ENCODE assay signal across 1 cellular context in the genomic region with DNA sequence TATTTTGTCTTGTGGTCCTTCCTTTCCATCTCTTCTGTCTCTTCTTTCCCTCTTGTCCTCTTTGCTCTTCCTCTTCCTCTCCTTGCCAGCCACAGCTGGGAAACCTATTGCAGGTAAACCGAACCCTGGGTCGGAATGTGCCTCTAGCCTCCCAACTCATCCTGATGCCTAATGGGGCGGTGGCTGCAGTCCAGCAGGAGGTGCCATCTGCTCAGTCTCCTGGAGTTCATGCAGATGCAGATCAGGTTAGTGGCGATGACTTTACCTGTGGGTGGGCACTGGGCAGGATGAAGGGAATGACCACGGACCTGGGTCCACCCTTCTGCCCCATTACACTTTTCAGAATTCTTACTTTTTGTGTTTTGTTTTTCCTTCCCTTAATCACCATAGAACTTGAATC.
TF ChIP-seq lines count a peak whose summit lies in the region.

No MANE protein-coding gene starts in this region.

TF ChIP-seq in HCT116, 20 proteins besides CTCF, POLR2A, EP300 and RAD21:
- TF ChIP-seq EGR1 (IDR thresholded peaks at IDR 0.05; ENCODE audit: low read depth) (no peak), EZH2 (IDR thresholded peaks at IDR 0.05) (no peak), EZH2phosphoT487 (IDR thresholded peaks at IDR 0.05; ENCODE audit: borderline replicate concordance) (no peak), JUND (IDR thresholded peaks at IDR 0.05) (no peak), CEBPB (IDR thresholded peaks at IDR 0.05; ENCODE audit: low read depth) (no peak), YY1 (IDR thresholded peaks at IDR 0.05; ENCODE audit: extremely low read depth, insufficient replicate concordance, low read depth, low read length) (no peak), ZFX (IDR thresholded peaks at IDR 0.05) (no peak), TCF7L2 (IDR thresholded peaks at IDR 0.05; ENCODE audit: borderline replicate concordance, extremely low read depth, insufficient read depth, insufficient read length) (no peak), SRF (IDR thresholded peaks at IDR 0.05; ENCODE audit: low read depth) (no peak), FOSL1 (IDR thresholded peaks at IDR 0.05; ENCODE audit: low read depth) (no peak), POLR2AphosphoS5 (IDR thresholded peaks at IDR 0.05; ENCODE audit: low read depth, low read length) (no peak), SIN3A (IDR thresholded peaks at IDR 0.05; ENCODE audit: low read depth) (no peak), ELF1 (IDR thresholded peaks at IDR 0.05; ENCODE audit: borderline replicate concordance, low read depth) (no peak), ZNF274 (IDR thresholded peaks at IDR 0.05; ENCODE audit: low read depth, low read length) (no peak), CBX3 (IDR thresholded peaks at IDR 0.05; ENCODE audit: low read depth) (no peak)
- TF ChIP-seq, protein P1, sequence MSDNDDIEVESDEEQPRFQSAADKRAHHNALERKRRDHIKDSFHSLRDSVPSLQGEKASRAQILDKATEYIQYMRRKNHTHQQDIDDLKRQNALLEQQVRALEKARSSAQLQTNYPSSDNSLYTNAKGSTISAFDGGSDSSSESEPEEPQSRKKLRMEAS (IDR thresholded peaks at IDR 0.05), result no peak
- TF ChIP-seq, protein P2, sequence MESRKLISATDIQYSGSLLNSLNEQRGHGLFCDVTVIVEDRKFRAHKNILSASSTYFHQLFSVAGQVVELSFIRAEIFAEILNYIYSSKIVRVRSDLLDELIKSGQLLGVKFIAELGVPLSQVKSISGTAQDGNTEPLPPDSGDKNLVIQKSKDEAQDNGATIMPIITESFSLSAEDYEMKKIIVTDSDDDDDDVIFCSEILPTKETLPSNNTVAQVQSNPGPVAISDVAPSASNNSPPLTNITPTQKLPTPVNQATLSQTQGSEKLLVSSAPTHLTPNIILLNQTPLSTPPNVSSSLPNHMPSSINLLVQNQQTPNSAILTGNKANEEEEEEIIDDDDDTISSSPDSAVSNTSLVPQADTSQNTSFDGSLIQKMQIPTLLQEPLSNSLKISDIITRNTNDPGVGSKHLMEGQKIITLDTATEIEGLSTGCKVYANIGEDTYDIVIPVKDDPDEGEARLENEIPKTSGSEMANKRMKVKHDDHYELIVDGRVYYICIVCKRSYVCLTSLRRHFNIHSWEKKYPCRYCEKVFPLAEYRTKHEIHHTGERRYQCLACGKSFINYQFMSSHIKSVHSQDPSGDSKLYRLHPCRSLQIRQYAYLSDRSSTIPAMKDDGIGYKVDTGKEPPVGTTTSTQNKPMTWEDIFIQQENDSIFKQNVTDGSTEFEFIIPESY (IDR thresholded peaks at IDR 0.05; ENCODE audit: extremely low read depth, insufficient replicate concordance, low read length), result no peak
- TF ChIP-seq, protein P3, sequence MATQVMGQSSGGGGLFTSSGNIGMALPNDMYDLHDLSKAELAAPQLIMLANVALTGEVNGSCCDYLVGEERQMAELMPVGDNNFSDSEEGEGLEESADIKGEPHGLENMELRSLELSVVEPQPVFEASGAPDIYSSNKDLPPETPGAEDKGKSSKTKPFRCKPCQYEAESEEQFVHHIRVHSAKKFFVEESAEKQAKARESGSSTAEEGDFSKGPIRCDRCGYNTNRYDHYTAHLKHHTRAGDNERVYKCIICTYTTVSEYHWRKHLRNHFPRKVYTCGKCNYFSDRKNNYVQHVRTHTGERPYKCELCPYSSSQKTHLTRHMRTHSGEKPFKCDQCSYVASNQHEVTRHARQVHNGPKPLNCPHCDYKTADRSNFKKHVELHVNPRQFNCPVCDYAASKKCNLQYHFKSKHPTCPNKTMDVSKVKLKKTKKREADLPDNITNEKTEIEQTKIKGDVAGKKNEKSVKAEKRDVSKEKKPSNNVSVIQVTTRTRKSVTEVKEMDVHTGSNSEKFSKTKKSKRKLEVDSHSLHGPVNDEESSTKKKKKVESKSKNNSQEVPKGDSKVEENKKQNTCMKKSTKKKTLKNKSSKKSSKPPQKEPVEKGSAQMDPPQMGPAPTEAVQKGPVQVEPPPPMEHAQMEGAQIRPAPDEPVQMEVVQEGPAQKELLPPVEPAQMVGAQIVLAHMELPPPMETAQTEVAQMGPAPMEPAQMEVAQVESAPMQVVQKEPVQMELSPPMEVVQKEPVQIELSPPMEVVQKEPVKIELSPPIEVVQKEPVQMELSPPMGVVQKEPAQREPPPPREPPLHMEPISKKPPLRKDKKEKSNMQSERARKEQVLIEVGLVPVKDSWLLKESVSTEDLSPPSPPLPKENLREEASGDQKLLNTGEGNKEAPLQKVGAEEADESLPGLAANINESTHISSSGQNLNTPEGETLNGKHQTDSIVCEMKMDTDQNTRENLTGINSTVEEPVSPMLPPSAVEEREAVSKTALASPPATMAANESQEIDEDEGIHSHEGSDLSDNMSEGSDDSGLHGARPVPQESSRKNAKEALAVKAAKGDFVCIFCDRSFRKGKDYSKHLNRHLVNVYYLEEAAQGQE (IDR thresholded peaks at IDR 0.05; ENCODE audit: low read depth), result no peak
